Comparison of ENCODE assay signal across 11 cellular contexts in genomic region chr1:46487818-46488218, GRCh38. TPM values are rescaled to one million over a fixed set of nuclear protein-coding genes. Genes with fewer than 3 reads are reported as not detected.
DNase-seq lines count a peak whose midpoint lies in the region; ATAC-seq and TF ChIP-seq lines count a peak whose summit lies in the region.
"Had no signal": no experiment of that assay in that cellular context is flagged by ENCODE, and none has a peak within 500 bp of the region (broad histone marks: within the 10 kb centered on the region; RNA-seq: fewer than 3 reads in every experiment).

No MANE protein-coding gene starts in this region.

- no peak overlapping the region for H3K4me3 Mint-ChIP-seq in activated T-helper 2 cell treated with anti-CD3 and anti-CD28 coated beads, Interferon-gamma antibody, Interleukin-2, Interleukin-4, amounts not matched to agents 10 μg/mL and 5 μg/mL and 100 μg/mL, durations not matched to agents 14 hours and 24 hours and 36 hours (ENCODE audit: low read depth)

- no peaks in the 10 kb centered on the region for H3K4me1 ChIP-seq in DND-41 (ENCODE audit: insufficient read depth, low read length)

- 0 out of 3 replicates have a peak, but pooled peaks have one; percentile 31 for ATAC-seq in DND-41 (ENCODE audit: insufficient read depth, low read depth)
- no peak for ATAC-seq in HG03280 (IDR thresholded peaks at IDR 0.05; ENCODE audit: unreplicated experiment)

- H3K27ac Mint-ChIP-seq in activated T-helper 2 cell treated with anti-CD3 and anti-CD28 coated beads, Interferon-gamma antibody, Interleukin-2, Interleukin-4, amounts not matched to agents 10 μg/mL and 5 μg/mL and 100 μg/mL, durations not matched to agents 14 hours and 24 hours and 36 hours = no peak overlapping the region

- H3K79me2 ChIP-seq in DND-41 (ENCODE audit: insufficient read depth, low read length) = no peaks in the 10 kb centered on the region

- H3K9me3 ChIP-seq in DND-41 (ENCODE audit: insufficient read depth, low read length, severe bottlenecking) = no peaks in the 10 kb centered on the region
- H3K9me3 ChIP-seq: neutrophil, Peyer's patch had no signal

- H3K4me1 Mint-ChIP-seq in activated T-helper 2 cell treated with anti-CD3 and anti-CD28 coated beads, Interferon-gamma antibody, Interleukin-2, Interleukin-4, amounts not matched to agents 10 μg/mL and 5 μg/mL and 100 μg/mL, durations not matched to agents 14 hours and 24 hours and 36 hours (ENCODE audit: low read depth) = peaks cover 17% of the 10 kb centered on the region

- no peak for DNase-seq in DND-41
- DNase-seq in HT1080 (ENCODE audit: low read depth) = peak; percentile 50
- DNase-seq in SW480 (ENCODE audit: low spot score) = peak; percentile 20
- DNase-seq in iris pigment epithelial cell (ENCODE audit: low read depth) = peak; percentile 10
- DNase-seq in NCI-H1092 (lab: John Stamatoyannopoulos, UW) = no peak
- DNase-seq in activated CD4-positive, CD25-positive, alpha-beta regulatory T cell (lab: John Stamatoyannopoulos, UW) = no peak
- no peak for DNase-seq in activated T-helper 2 cell treated with anti-CD3 and anti-CD28 coated beads, Interferon-gamma antibody, Interleukin-2, Interleukin-4, amounts not matched to agents 10 μg/mL and 5 μg/mL and 100 μg/mL, durations not matched to agents 14 hours and 24 hours and 36 hours (ENCODE audit: low spot score)

- H3K27me3 Mint-ChIP-seq in activated T-helper 2 cell treated with anti-CD3 and anti-CD28 coated beads, Interferon-gamma antibody, Interleukin-2, Interleukin-4, amounts not matched to agents 10 μg/mL and 5 μg/mL and 100 μg/mL, durations not matched to agents 14 hours and 24 hours and 36 hours (ENCODE audit: low read depth) = peaks cover 87% of the 10 kb centered on the region

- H3K9ac ChIP-seq in DND-41 (ENCODE audit: low read depth, low read length) = no peak overlapping the region

- no peaks in the 10 kb centered on the region for H4K20me1 ChIP-seq in DND-41 (ENCODE audit: insufficient read depth, low read length)

- H3K27me3 ChIP-seq in DND-41 (ENCODE audit: insufficient read depth, low read length, poor library complexity) = peaks cover 22% of the 10 kb centered on the region

- no peaks in the 10 kb centered on the region for H3K9me3 Mint-ChIP-seq in activated T-helper 2 cell treated with anti-CD3 and anti-CD28 coated beads, Interferon-gamma antibody, Interleukin-2, Interleukin-4, amounts not matched to agents 10 μg/mL and 5 μg/mL and 100 μg/mL, durations not matched to agents 14 hours and 24 hours and 36 hours

- no peak overlapping the region for H3K4me2 ChIP-seq in DND-41 (ENCODE audit: insufficient read depth, low read length)

- H3K36me3 Mint-ChIP-seq in activated T-helper 2 cell treated with anti-CD3 and anti-CD28 coated beads, Interferon-gamma antibody, Interleukin-2, Interleukin-4, amounts not matched to agents 10 μg/mL and 5 μg/mL and 100 μg/mL, durations not matched to agents 14 hours and 24 hours and 36 hours (ENCODE audit: low read depth) = no peaks in the 10 kb centered on the region

- no peak overlapping the region for H2AFZ ChIP-seq in DND-41 (ENCODE audit: low read depth, low read length)

- peak; percentile 37 for TF ChIP-seq CTCF in DND-41 (IDR thresholded peaks at IDR 0.05; ENCODE audit: borderline replicate concordance, extremely low read depth, low read length, poor library complexity, severe bottlenecking)

- intact Hi-C loops in activated T-helper 2 cell treated with anti-CD3 and anti-CD28 coated beads, Interferon-gamma antibody, Interleukin-2, Interleukin-4, amounts not matched to agents 10 μg/mL and 5 μg/mL and 100 μg/mL, durations not matched to agents 14 hours and 24 hours and 36 hours (cut with micrococcal nuclease) = loop anchor here (5.0 kb wide), 1 partner anchor 949 kb away; the partner anchor contains the start of gene FOXD2

- H3K36me3 ChIP-seq in DND-41 (ENCODE audit: insufficient read depth, low read length) = no peaks in the 10 kb centered on the region
- H3K36me3 ChIP-seq: neutrophil, Peyer's patch had no signal

- no peak overlapping the region for H3K4me3 ChIP-seq in DND-41 (ENCODE audit: low read depth in 1 of 2, low read length in 2 of 2)
- H3K4me3 ChIP-seq: Peyer's patch had no signal

- H3K27ac ChIP-seq in DND-41 (ENCODE audit: low read length) = no peak overlapping the region
- H3K27ac ChIP-seq: neutrophil, Peyer's patch had no signal

RNA-seq across cellular contexts. Expression of gene DMBX1, which starts 1.8 kb away (rescaled TPM):
- not detected in 2 replicates for total RNA-seq in HT1080 (2014; rRNA removed; shearing (Covaris generic))
- not detected in 2 replicates for polyA plus RNA-seq in HT1080 (2015; cell fraction: cytosol; rRNA removed)
- polyA plus RNA-seq in HT1080 (2015; cell fraction: nucleus; rRNA removed) = not detected in 2 replicates
- total RNA-seq in activated T-helper 2 cell treated with anti-CD3 and anti-CD28 coated beads, Interferon-gamma antibody, Interleukin-2, Interleukin-4, amounts not matched to agents 10 μg/mL and 5 μg/mL and 100 μg/mL, durations not matched to agents 14 hours and 24 hours and 36 hours = not detected in 2 replicates
- total RNA-seq: fibroblast of lung, Peyer's patch had no signal
- polyA plus RNA-seq: fibroblast of lung had no signal

Comparison
In these comparisons a context has a peak if more than half of its experiments do, and no peak if none do; other contexts are left out.
1. DNase-seq: peak in HT1080 (single experiment), SW480 (single experiment) and iris pigment epithelial cell (single experiment); none in DND-41 (single experiment), NCI-H1092 (single experiment), activated CD4-positive, CD25-positive, alpha-beta regulatory T cell (0 of 4) and activated T-helper 2 cell treated with anti-CD3 and anti-CD28 coated beads, Interferon-gamma antibody, Interleukin-2, Interleukin-4, amounts not matched to agents 10 μg/mL and 5 μg/mL and 100 μg/mL, durations not matched to agents 14 hours and 24 hours and 36 hours (single experiment).